Comparison of ENCODE assay signal across 33 cellular contexts in genomic region chr1:241772932-241773500, GRCh38.
"Had no signal": no experiment of that assay in that cellular context is flagged by ENCODE, and none has a peak within 500 bp of the region (broad histone marks: within the 10 kb centered on the region; RNA-seq: fewer than 3 reads in every experiment).

No MANE protein-coding gene starts in this region.

- H3K4me1 Mint-ChIP-seq: activated B cell treated with CpG ODN at 0.5 μM for 24 hours; activated CD4-positive, alpha-beta memory T cell treated with anti-CD3 and anti-CD28 coated beads, Interleukin-2, amount 10 ng/mL, durations not matched to agents 7 days and 5 days; activated naive CD4-positive, alpha-beta T cell treated with anti-CD3 and anti-CD28 coated beads, Interleukin-2, amount 10 ng/mL, durations not matched to agents 7 days and 5 days; central memory CD8-positive, alpha-beta T cell; T-helper 17 cell had no signal

- H3K4me3 Mint-ChIP-seq: activated B cell treated with CpG ODN at 0.5 μM for 24 hours; activated CD4-positive, alpha-beta memory T cell treated with anti-CD3 and anti-CD28 coated beads, Interleukin-2, amount 10 ng/mL, durations not matched to agents 7 days and 5 days; activated naive CD4-positive, alpha-beta T cell treated with anti-CD3 and anti-CD28 coated beads, Interleukin-2, amount 10 ng/mL, durations not matched to agents 7 days and 5 days; activated T-cell treated with anti-CD3 and anti-CD28 coated beads, Interleukin-2, amount 50 U/mL, for 24 hours; activated T-cell treated with anti-CD3 and anti-CD28 coated beads, Interleukin-2, amount 50 U/mL, for 72 hours; central memory CD8-positive, alpha-beta T cell; dendritic cell treated with granulocyte-macrophage colony-stimulating factor and Interleukin-4, amounts not matched to agents 40 ng/mL and 50 ng/mL, for 4 days; endodermal cell; T-helper 17 cell; T-helper 2 cell treated with Interferon-gamma antibody and Interleukin-4, amounts not matched to agents 5 μg/mL and 100 μg/mL, for 36 hours had no signal

- H3K4me3 ChIP-seq: coronary artery, dorsolateral prefrontal cortex had no signal

- H3K36me3 Mint-ChIP-seq: activated naive CD4-positive, alpha-beta T cell treated with anti-CD3 and anti-CD28 coated beads, Interleukin-2, amount 10 ng/mL, durations not matched to agents 7 days and 5 days; activated naive CD4-positive, alpha-beta T cell treated with anti-CD3 and anti-CD28 coated beads, Interleukin-2, amount 50 U/mL, for 72 hours had no signal

- H3K27ac Mint-ChIP-seq: activated B cell treated with CpG ODN at 0.5 μM for 24 hours; activated CD4-positive, alpha-beta memory T cell treated with anti-CD3 and anti-CD28 coated beads, Interleukin-2, amount 10 ng/mL, durations not matched to agents 7 days and 5 days; activated naive CD4-positive, alpha-beta T cell treated with anti-CD3 and anti-CD28 coated beads, Interleukin-2, amount 10 ng/mL, durations not matched to agents 7 days and 5 days; activated naive CD4-positive, alpha-beta T cell treated with anti-CD3 and anti-CD28 coated beads, Interleukin-2, amount 50 U/mL, for 72 hours; activated T-cell treated with anti-CD3 and anti-CD28 coated beads, Interleukin-2, amount 50 U/mL, for 24 hours; activated T-cell treated with anti-CD3 and anti-CD28 coated beads, Interleukin-2, amount 50 U/mL, for 72 hours; dendritic cell treated with granulocyte-macrophage colony-stimulating factor and Interleukin-4, amounts not matched to agents 40 ng/mL and 50 ng/mL, for 4 days; endodermal cell; T-helper 17 cell; T-helper 2 cell treated with Interferon-gamma antibody and Interleukin-4, amounts not matched to agents 5 μg/mL and 100 μg/mL, for 36 hours had no signal

- ATAC-seq: activated CD4-positive, CD25-positive, alpha-beta regulatory T cell treated with anti-CD3 and anti-CD28 coated beads, Interleukin-2, amount 50 U/mL, for 24 hours; activated naive CD4-positive, alpha-beta T cell treated with anti-CD3 and anti-CD28 coated beads, Interleukin-2, amount 50 U/mL, for 72 hours; activated T-cell treated with anti-CD3 and anti-CD28 coated beads, Interleukin-2, amount 50 U/mL, for 72 hours; esophagus mucosa; T-helper 17 cell had no signal

- H3K36me3 ChIP-seq: brain microvascular endothelial cell, WERI-Rb-1 had no signal

- H3K27me3 ChIP-seq: brain microvascular endothelial cell, dorsolateral prefrontal cortex had no signal

- H3K27ac ChIP-seq: brain microvascular endothelial cell, coronary artery, dorsolateral prefrontal cortex, WERI-Rb-1 had no signal

- DNase-seq: activated B cell treated with CpG ODN at 0.5 μM for 24 hours; activated CD4-positive, alpha-beta memory T cell treated with anti-CD3 and anti-CD28 coated beads, Interleukin-2, amount 10 ng/mL, durations not matched to agents 7 days and 5 days; activated CD4-positive, alpha-beta T cell treated with anti-CD3 and anti-CD28 coated beads for 48 hours; activated CD4-positive, alpha-beta T cell treated with anti-CD3 and anti-CD28 coated beads, Interleukin-2, amount 50 U/mL, for 4 hours; activated CD8-positive, alpha-beta memory T cell treated with anti-CD3 and anti-CD28 coated beads, Interleukin-2, amount 50 U/mL, for 48 hours; activated gamma-delta T cell; activated naive CD4-positive, alpha-beta T cell; activated naive CD4-positive, alpha-beta T cell treated with anti-CD3 and anti-CD28 coated beads, Interleukin-2, amount 10 ng/mL, durations not matched to agents 7 days and 5 days; activated T-cell treated with anti-CD3 and anti-CD28 coated beads for 4 hours; activated T-cell treated with anti-CD3 and anti-CD28 coated beads, Interleukin-2, amount 50 U/mL, for 24 hours; activated T-cell treated with anti-CD3 and anti-CD28 coated beads, Interleukin-2, amount 50 U/mL, for 72 hours; amniotic stem cell; anterior cingulate cortex; brain microvascular endothelial cell; dorsolateral prefrontal cortex; effector memory CD4-positive, alpha-beta T cell; endodermal cell; foreskin fibroblast; head of caudate nucleus; T-helper 1 cell; T-helper 17 cell; T1000; WERI-Rb-1 had no signal

- FAIRE-seq: astrocyte, bronchial epithelial cell, frontal cortex had no signal

- H3K9me3 Mint-ChIP-seq: activated B cell treated with CpG ODN at 0.5 μM for 24 hours; activated CD4-positive, alpha-beta memory T cell treated with anti-CD3 and anti-CD28 coated beads, Interleukin-2, amount 10 ng/mL, durations not matched to agents 7 days and 5 days; activated naive CD4-positive, alpha-beta T cell treated with anti-CD3 and anti-CD28 coated beads, Interleukin-2, amount 10 ng/mL, durations not matched to agents 7 days and 5 days; activated naive CD4-positive, alpha-beta T cell treated with anti-CD3 and anti-CD28 coated beads, Interleukin-2, amount 50 U/mL, for 72 hours; activated T-cell treated with anti-CD3 and anti-CD28 coated beads, Interleukin-2, amount 50 U/mL, for 24 hours; central memory CD8-positive, alpha-beta T cell; dendritic cell treated with granulocyte-macrophage colony-stimulating factor and Interleukin-4, amounts not matched to agents 40 ng/mL and 50 ng/mL, for 4 days; endodermal cell; T-helper 2 cell treated with Interferon-gamma antibody and Interleukin-4, amounts not matched to agents 5 μg/mL and 100 μg/mL, for 36 hours had no signal

- H3K27me3 Mint-ChIP-seq: activated naive CD4-positive, alpha-beta T cell treated with anti-CD3 and anti-CD28 coated beads, Interleukin-2, amount 10 ng/mL, durations not matched to agents 7 days and 5 days; activated T-cell treated with anti-CD3 and anti-CD28 coated beads, Interleukin-2, amount 50 U/mL, for 24 hours; dendritic cell treated with granulocyte-macrophage colony-stimulating factor and Interleukin-4, amounts not matched to agents 40 ng/mL and 50 ng/mL, for 4 days had no signal
